In genomic region chr10:60336901-60337630, GRCh38 we compare ENCODE assay signal across 26 cellular contexts.
"Had no signal": no experiment of that assay in that cellular context is flagged by ENCODE, and none has a peak within 500 bp of the region (broad histone marks: within the 10 kb centered on the region; RNA-seq: fewer than 3 reads in every experiment).

No MANE protein-coding gene starts in this region.

- H3K27me3 Mint-ChIP-seq: activated naive CD4-positive, alpha-beta T cell treated with anti-CD3 and anti-CD28 coated beads, Interleukin-2, amount 50 U/mL, for 24 hours had no signal

- H3K36me3 Mint-ChIP-seq: naive thymus-derived CD8-positive, alpha-beta T cell had no signal

- DNase-seq: activated CD4-positive, alpha-beta T cell treated with anti-CD3 and anti-CD28 coated beads for 1 hour; activated CD4-positive, alpha-beta T cell treated with anti-CD3 and anti-CD28 coated beads, Interleukin-2, amount 50 U/mL, for 1 hour; activated CD8-positive, alpha-beta T cell treated with anti-CD3 and anti-CD28 coated beads, Interleukin-2, amount 10 ng/mL, durations not matched to agents 7 days and 5 days; activated gamma-delta T cell treated with Interleukin-2 at 50 U/mL for 16 hours; cerebellar nuclear complex; cortex of kidney; effector CD4-positive, alpha-beta T cell; glutamatergic neuron; hippocampal formation; kidney glomerular epithelial cell; left lung; naive thymus-derived CD8-positive, alpha-beta T cell; ovary; psoas muscle; stimulated activated CD4-positive, alpha-beta T cell treated with anti-CD3 and anti-CD28 coated beads, Interleukin-12 subunit alpha, Interleukin-12 subunit beta, amount 100 ng/mL, for 4 hours; stimulated activated CD4-positive, alpha-beta T cell treated with anti-CD3 and anti-CD28 coated beads, Interleukin-4, amount 100 ng/mL, for 4 hours; stomach; T-helper 1 cell; testis; trophoblast cell; uterus had no signal

- H3K27ac Mint-ChIP-seq: activated CD8-positive, alpha-beta T cell treated with anti-CD3 and anti-CD28 coated beads, Interleukin-2, amount 10 ng/mL, durations not matched to agents 7 days and 5 days; activated naive CD4-positive, alpha-beta T cell treated with anti-CD3 and anti-CD28 coated beads, Interleukin-2, amount 50 U/mL, for 24 hours; activated T-helper 1 cell treated with anti-CD3 and anti-CD28 coated beads, Interleukin-12 subunit alpha, Interleukin-12 subunit beta, Interleukin-2, Interleukin-4 antibody, amounts not matched to agents 30 ng/mL and 10 ng/mL and 1 ng/mL, durations not matched to agents 14 hours and 24 hours and 36 hours; naive thymus-derived CD8-positive, alpha-beta T cell had no signal

- H3K9me3 Mint-ChIP-seq: activated naive CD4-positive, alpha-beta T cell treated with anti-CD3 and anti-CD28 coated beads, Interleukin-2, amount 50 U/mL, for 24 hours; activated T-helper 1 cell treated with anti-CD3 and anti-CD28 coated beads, Interleukin-12 subunit alpha, Interleukin-12 subunit beta, Interleukin-2, Interleukin-4 antibody, amounts not matched to agents 30 ng/mL and 10 ng/mL and 1 ng/mL, durations not matched to agents 14 hours and 24 hours and 36 hours; naive thymus-derived CD8-positive, alpha-beta T cell had no signal

- H3K4me3 ChIP-seq: ascending aorta, breast epithelium, left lung, ovary, psoas muscle, right atrium auricular region, stomach, testis, uterus had no signal

- H3K4me1 Mint-ChIP-seq: activated naive CD4-positive, alpha-beta T cell treated with anti-CD3 and anti-CD28 coated beads, Interleukin-2, amount 50 U/mL, for 24 hours had no signal

- H3K27ac ChIP-seq: ascending aorta, breast epithelium, left lung, ovary, psoas muscle, right atrium auricular region, stomach, testis, uterus had no signal

- H3K27me3 ChIP-seq: ascending aorta, breast epithelium, left lung, ovary, right atrium auricular region, stomach, testis, uterus had no signal

- ATAC-seq: activated CD8-positive, alpha-beta T cell treated with anti-CD3 and anti-CD28 coated beads, Interleukin-2, amount 10 ng/mL, durations not matched to agents 7 days and 5 days; left lung; naive thymus-derived CD8-positive, alpha-beta T cell; psoas muscle had no signal

- H3K4me3 Mint-ChIP-seq: activated CD8-positive, alpha-beta T cell treated with anti-CD3 and anti-CD28 coated beads, Interleukin-2, amount 10 ng/mL, durations not matched to agents 7 days and 5 days; activated naive CD4-positive, alpha-beta T cell treated with anti-CD3 and anti-CD28 coated beads, Interleukin-2, amount 50 U/mL, for 24 hours; activated T-helper 1 cell treated with anti-CD3 and anti-CD28 coated beads, Interleukin-12 subunit alpha, Interleukin-12 subunit beta, Interleukin-2, Interleukin-4 antibody, amounts not matched to agents 30 ng/mL and 10 ng/mL and 1 ng/mL, durations not matched to agents 14 hours and 24 hours and 36 hours; naive thymus-derived CD8-positive, alpha-beta T cell had no signal
